ENCODE assay signal across 5 cellular contexts in the genomic region with DNA sequence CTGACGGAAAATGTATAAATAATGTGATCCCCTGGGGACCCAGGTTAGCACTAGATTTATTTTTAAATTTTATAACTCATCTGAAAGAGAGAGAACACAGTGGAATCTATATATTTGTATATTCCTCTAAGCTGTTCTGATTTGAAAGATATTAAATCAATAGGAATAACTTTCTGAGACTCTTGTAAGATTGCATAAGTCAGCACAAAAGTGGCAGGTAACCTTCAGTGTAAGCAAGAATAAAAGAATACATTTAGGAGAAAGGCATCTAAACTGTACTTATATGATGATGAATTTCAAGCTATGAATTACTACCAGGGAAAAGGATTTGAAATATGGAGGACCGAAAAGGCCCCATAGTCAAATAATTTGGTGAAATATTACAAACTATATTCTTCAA.
"Had no signal": no experiment of that assay in that cellular context is flagged by ENCODE, and none has a peak within 500 bp of the region (broad histone marks: within the 10 kb centered on the region; RNA-seq: fewer than 3 reads in every experiment).

No MANE protein-coding gene starts in this region.

- ATAC-seq: GM23338 had no signal

- H3K4me3 Mint-ChIP-seq: GM23338, H9 had no signal

- H3K4me3 ChIP-seq: GM23338 had no signal

- H2AFZ ChIP-seq: GM23338 had no signal

- H3K27ac ChIP-seq: KMS-11 had no signal

- H3K9ac ChIP-seq: KMS-11 had no signal

- DNase-seq: H9, HCEC 1CT, KBM-7 had no signal

- H3K27ac Mint-ChIP-seq: GM23338, H9 had no signal

- H3K4me2 ChIP-seq: GM23338, KMS-11 had no signal
